In the genomic region with DNA sequence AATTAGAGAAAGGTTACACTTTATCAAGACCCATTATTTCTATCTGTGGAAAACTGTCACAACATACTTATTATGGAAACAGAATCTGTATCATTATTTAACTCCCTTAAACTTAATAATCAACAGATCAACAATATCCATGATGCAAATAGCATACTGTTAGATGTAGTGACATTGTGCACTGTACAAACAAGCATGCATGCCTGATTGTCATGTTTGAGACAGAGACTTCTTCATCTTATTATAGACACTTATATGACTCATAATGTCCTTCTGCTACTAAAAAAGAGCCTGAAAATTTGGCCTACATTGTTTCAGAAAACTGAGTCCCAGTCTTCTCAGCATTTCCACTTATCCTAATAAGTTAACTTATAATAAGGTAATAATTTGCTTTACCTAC, we compare ENCODE assay signal across 26 cellular contexts.
"Had no signal": no experiment of that assay in that cellular context is flagged by ENCODE, and none has a peak within 500 bp of the region (broad histone marks: within the 10 kb centered on the region; RNA-seq: fewer than 3 reads in every experiment).

No MANE protein-coding gene starts in this region.

- H3K4me3 Mint-ChIP-seq: activated CD4-positive, alpha-beta T cell treated with anti-CD3 and anti-CD28 coated beads for 36 hours; activated naive CD8-positive, alpha-beta T cell; activated T-cell treated with anti-CD3 and anti-CD28 coated beads, Interleukin-2, amount 50 U/mL, for 72 hours; central memory CD8-positive, alpha-beta T cell; mesothelial cell of epicardium; naive thymus-derived CD4-positive, alpha-beta T cell; stimulated activated effector memory CD8-positive, alpha-beta T cell treated with anti-CD3 and anti-CD28 coated beads, Interleukin-12 subunit alpha, Interleukin-12 subunit beta, amount 100 ng/mL, for 72 hours; stimulated activated naive CD8-positive, alpha-beta T cell treated with anti-CD3 and anti-CD28 coated beads, Interleukin-15, amount 100 ng/mL, for 72 hours; type B pancreatic cell had no signal

- FAIRE-seq: bronchial epithelial cell, colon, frontal cortex, small intestine had no signal

- H3K4me1 Mint-ChIP-seq: activated CD4-positive, alpha-beta T cell treated with anti-CD3 and anti-CD28 coated beads for 36 hours; central memory CD8-positive, alpha-beta T cell; naive thymus-derived CD4-positive, alpha-beta T cell; stimulated activated effector memory CD8-positive, alpha-beta T cell treated with anti-CD3 and anti-CD28 coated beads, Interleukin-12 subunit alpha, Interleukin-12 subunit beta, amount 100 ng/mL, for 72 hours; stimulated activated naive CD8-positive, alpha-beta T cell treated with anti-CD3 and anti-CD28 coated beads, Interleukin-15, amount 100 ng/mL, for 72 hours had no signal

- H3K27ac Mint-ChIP-seq: activated CD4-positive, alpha-beta T cell treated with anti-CD3 and anti-CD28 coated beads for 36 hours; activated naive CD8-positive, alpha-beta T cell; activated T-cell treated with anti-CD3 and anti-CD28 coated beads, Interleukin-2, amount 50 U/mL, for 72 hours; mesothelial cell of epicardium; naive thymus-derived CD4-positive, alpha-beta T cell; progenitor cell of endocrine pancreas; stimulated activated effector memory CD8-positive, alpha-beta T cell treated with anti-CD3 and anti-CD28 coated beads, Interleukin-12 subunit alpha, Interleukin-12 subunit beta, amount 100 ng/mL, for 72 hours; stimulated activated naive CD8-positive, alpha-beta T cell treated with anti-CD3 and anti-CD28 coated beads, Interleukin-15, amount 100 ng/mL, for 72 hours; type B pancreatic cell had no signal

- H3K36me3 Mint-ChIP-seq: activated naive CD8-positive, alpha-beta T cell; mesothelial cell of epicardium; naive thymus-derived CD4-positive, alpha-beta T cell; stimulated activated effector memory CD8-positive, alpha-beta T cell treated with anti-CD3 and anti-CD28 coated beads, Interleukin-12 subunit alpha, Interleukin-12 subunit beta, amount 100 ng/mL, for 72 hours; type B pancreatic cell had no signal

- H3K9me3 Mint-ChIP-seq: mesothelial cell of epicardium, type B pancreatic cell had no signal

- DNase-seq: activated CD4-positive, alpha-beta T cell treated with anti-CD3 and anti-CD28 coated beads for 36 hours; activated CD4-positive, alpha-beta T cell treated with anti-CD3 and anti-CD28 coated beads, Interleukin-2, amount 50 U/mL, for 4 hours; activated CD4-positive, CD25-positive, alpha-beta regulatory T cell; activated effector memory CD4-positive, alpha-beta T cell treated with Interleukin-2 at 50 U/mL for 16 hours; activated naive CD4-positive, alpha-beta T cell treated with Interleukin-2 at 50 U/mL for 16 hours; activated T-cell treated with anti-CD3 and anti-CD28 coated beads for 4 hours; activated T-cell treated with anti-CD3 and anti-CD28 coated beads, Interleukin-2, amount 50 U/mL, for 72 hours; anterior cingulate cortex; dermis blood vessel endothelial cell; effector CD8-positive, alpha-beta T cell; naive thymus-derived CD4-positive, alpha-beta T cell; ovary; right lobe of liver; small intestine; stimulated activated CD4-positive, alpha-beta T cell treated with anti-CD3 and anti-CD28 coated beads, Interleukin-4, amount 100 ng/mL, for 24 hours; stimulated activated naive CD8-positive, alpha-beta T cell treated with anti-CD3 and anti-CD28 coated beads, Interleukin-15, amount 100 ng/mL, for 72 hours; substantia nigra had no signal

- H3K27me3 Mint-ChIP-seq: activated CD4-positive, alpha-beta T cell treated with anti-CD3 and anti-CD28 coated beads for 36 hours; activated naive CD8-positive, alpha-beta T cell; central memory CD8-positive, alpha-beta T cell; naive thymus-derived CD4-positive, alpha-beta T cell; progenitor cell of endocrine pancreas; stimulated activated naive CD8-positive, alpha-beta T cell treated with anti-CD3 and anti-CD28 coated beads, Interleukin-15, amount 100 ng/mL, for 72 hours; type B pancreatic cell had no signal
